Comparison of ENCODE assay signal across 17 cellular contexts in the genomic region with DNA sequence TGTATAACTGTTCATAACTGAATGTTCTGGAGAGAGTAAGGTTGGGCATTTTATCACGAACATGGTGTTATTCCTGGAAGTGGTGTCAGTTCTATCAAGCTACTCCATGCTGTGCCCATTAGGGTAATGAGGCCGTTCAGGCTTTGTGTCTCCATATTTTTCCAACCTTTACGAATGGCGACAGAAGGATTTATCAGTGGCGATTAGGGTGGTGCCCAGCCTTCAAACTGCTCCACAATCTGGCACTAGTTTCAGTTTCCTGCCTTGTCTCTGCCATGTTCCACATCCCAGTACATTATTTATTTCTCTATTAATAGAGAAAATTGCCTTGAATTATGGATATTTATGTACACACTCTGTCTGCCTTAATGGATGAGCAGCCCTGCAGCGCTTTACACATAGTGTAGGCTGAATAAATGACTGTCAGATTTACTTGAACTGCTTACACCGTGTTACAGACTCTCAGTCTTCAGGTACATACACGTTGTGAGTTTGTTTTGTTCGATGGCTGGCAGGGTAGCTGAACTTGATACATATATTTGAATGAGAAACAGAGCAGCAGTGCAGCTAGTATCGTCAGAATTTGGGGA. TPM values are rescaled to one million over a fixed set of nuclear protein-coding genes. Genes with fewer than 3 reads are reported as not detected.
A peak's percentile ranks its signal among the peaks of the same experiment; 100 is the strongest.
DNase-seq lines count a peak whose midpoint lies in the region; ATAC-seq, FAIRE-seq and TF ChIP-seq lines count a peak whose summit lies in the region.
"Had no signal": no experiment of that assay in that cellular context is flagged by ENCODE, and none has a peak within 500 bp of the region (broad histone marks: within the 10 kb centered on the region; RNA-seq: fewer than 3 reads in every experiment).

No MANE protein-coding gene starts in this region.

- peak; percentile 71 for DNase-seq in DMS 273 (lab: John Stamatoyannopoulos, UW; ENCODE audit: unreplicated experiment)
- DNase-seq in HTR-8/SVneo (ENCODE audit: insufficient read length, low spot score) = no peak
- peak; percentile 58 for DNase-seq in WERI-Rb-1
- no peak for DNase-seq in mesothelial cell of epicardium (ENCODE audit: low spot score in 2 of 2, unreplicated experiment in 2 of 2)
- DNase-seq in NCI-H1105 treated with DMSO at 0.1 percent for 48 hours (lab: John Stamatoyannopoulos, UW) = no peak
- no peak for DNase-seq in left cardiac atrium
- no peak for DNase-seq in kidney
- DNase-seq: AML-193, Caco-2, DMS79 treated with DMSO at 0.1 percent for 48 hours, GDM1, Kasumi-1, NCI-H1436 treated with DMSO at 0.1 percent for 48 hours, NCI-H2107, NCI-H446, SHP77 treated with DMSO at 0.1 percent for 48 hours had no signal

- peaks cover 4% of the 10 kb centered on the region for H3K9me3 Mint-ChIP-seq in mesothelial cell of epicardium

- no peaks in the 10 kb centered on the region for H3K36me3 Mint-ChIP-seq in mesothelial cell of epicardium

- H3K27ac Mint-ChIP-seq in mesothelial cell of epicardium = peak overlapping the region; percentile 81

- H3K9me3 ChIP-seq in WERI-Rb-1 (ENCODE audit: severe bottlenecking) = no peaks in the 10 kb centered on the region
- no peaks in the 10 kb centered on the region for H3K9me3 ChIP-seq in kidney (ENCODE audit: control insufficient read depth in 1 of 2, low read length in 2 of 2)
- H3K9me3 ChIP-seq: Caco-2 had no signal

- peaks cover 22% of the 10 kb centered on the region for H3K4me1 Mint-ChIP-seq in mesothelial cell of epicardium

- H3K27me3 ChIP-seq in WERI-Rb-1 (ENCODE audit: insufficient read depth, low read depth, severe bottlenecking) = no peaks in the 10 kb centered on the region

- H3K27ac ChIP-seq in WERI-Rb-1 (peak overlapping the region; percentile 48), kidney (ENCODE audit: low read depth in 2 of 2, low read length in 2 of 2) (no peak overlapping the region)

- H3K4me3 Mint-ChIP-seq in mesothelial cell of epicardium = no peak overlapping the region

- FAIRE-seq in HTR-8/SVneo (lab: Jason Lieb, UNC) = peak; percentile 36
- no peak for FAIRE-seq in kidney (lab: Jason Lieb, UNC)
- FAIRE-seq: H1 had no signal

- H3K4me3 ChIP-seq in WERI-Rb-1 (ENCODE audit: low read depth, low read length) = no peak overlapping the region
- no peak overlapping the region for H3K4me3 ChIP-seq in kidney (ENCODE audit: low read length in 2 of 2)

- H3K9ac ChIP-seq in kidney (ENCODE audit: low read length in 2 of 2) = no peak overlapping the region

- H3K4me1 ChIP-seq in kidney (ENCODE audit: control insufficient read depth in 1 of 2, insufficient read depth in 1 of 2, low read depth in 1 of 2, low read length in 2 of 2) = no peaks in the 10 kb centered on the region
- H3K4me1 ChIP-seq: Caco-2 had no signal

- intact Hi-C loops in left cardiac atrium (cut with DNase I) (no loop called here), kidney (cut with DNase I) (no loop called here)

- H3K27me3 Mint-ChIP-seq in mesothelial cell of epicardium (ENCODE audit: low read depth) = no peaks in the 10 kb centered on the region

- ATAC-seq in left cardiac atrium = no peak

- H3K36me3 ChIP-seq in WERI-Rb-1 (no peaks in the 10 kb centered on the region), kidney (ENCODE audit: control insufficient read depth in 1 of 2, insufficient read depth in 2 of 2, low read length in 2 of 2) (no peaks in the 10 kb centered on the region)

- TF ChIP-seq CTCF in WERI-Rb-1 (IDR thresholded peaks at IDR 0.05; ENCODE audit: low read depth, low read length) (no peak), mesothelial cell of epicardium (IDR thresholded peaks at IDR 0.05; ENCODE audit: unreplicated experiment) (no peak), kidney (IDR thresholded peaks at IDR 0.05; ENCODE audit: borderline replicate concordance, extremely low read depth, insufficient read depth) (no peak)

RNA-seq across cellular contexts. Expression of gene TMC1, which starts 23.8 kb away (rescaled TPM):
- total RNA-seq in mesothelial cell of epicardium (0.22 to 0.29 TPM in 2 of 3 replicates, not detected in the other), left cardiac atrium (under 1 TPM in 1 of 2 donors, not detected in 1; 0.27 TPM), kidney (0.25 TPM)
- 1.2 TPM for polyA plus RNA-seq in kidney (ENCODE audit: insufficient read depth, low read depth, low replicate concordance)
- total RNA-seq: Caco-2 had no signal

Comparison
In these comparisons a context has a peak if more than half of its experiments do, and no peak if none do; other contexts are left out.
1. DNase-seq: peak in DMS 273 (single experiment) and WERI-Rb-1 (single experiment); none in HTR-8/SVneo (single experiment), mesothelial cell of epicardium (0 of 2), NCI-H1105 treated with DMSO at 0.1 percent for 48 hours (single experiment), left cardiac atrium (single experiment) and kidney (single experiment).